ENCODE assay signal across 10 cellular contexts in the genomic region with DNA sequence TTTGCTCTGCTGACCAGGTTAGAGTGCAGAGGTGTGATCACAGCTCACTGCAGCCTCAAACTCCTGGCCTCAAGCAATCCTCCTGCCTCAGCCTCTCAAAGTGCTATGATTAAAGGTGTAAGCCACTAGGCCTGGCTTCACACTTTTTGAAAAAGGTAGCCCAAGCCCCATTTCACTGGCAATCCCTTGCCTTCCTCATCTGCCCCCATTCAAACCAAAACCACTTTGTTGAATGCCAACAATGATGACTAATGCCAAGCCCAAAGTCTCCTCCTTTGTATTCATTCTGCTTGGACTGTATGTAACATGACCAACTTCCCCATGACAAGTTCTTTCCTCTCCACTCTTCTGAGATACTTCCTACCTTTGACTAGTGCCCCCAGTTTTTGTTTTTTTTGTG. TPM values are rescaled to one million over a fixed set of nuclear protein-coding genes. Genes with fewer than 3 reads are reported as not detected.
DNase-seq lines count a peak whose midpoint lies in the region; ATAC-seq, FAIRE-seq and TF ChIP-seq lines count a peak whose summit lies in the region.
"Had no signal": no experiment of that assay in that cellular context is flagged by ENCODE, and none has a peak within 500 bp of the region (broad histone marks: within the 10 kb centered on the region; RNA-seq: fewer than 3 reads in every experiment).

No MANE protein-coding gene starts in this region.

- FAIRE-seq in D721Med (lab: Jason Lieb, UNC), result no peak

- H3K9me3 Mint-ChIP-seq in MCF 10A (ENCODE audit: unreplicated experiment), result peaks cover 20% of the 10 kb centered on the region
- peaks cover 7 to 22% (median 19%) of the 10 kb centered on the region in 3 donors for H3K9me3 Mint-ChIP-seq in T-cell
- H3K9me3 Mint-ChIP-seq in immature natural killer cell, result peaks cover 4 to 28% (median 15%) of the 10 kb centered on the region in 6 donors

- peaks cover 0 to 4% of the 10 kb centered on the region in 2 donors for H3K4me1 ChIP-seq in breast epithelium
- peaks cover 3 to 9% of the 10 kb centered on the region in 2 donors for H3K4me1 ChIP-seq in esophagus (ENCODE audit: control insufficient read depth in 2 of 2, insufficient read depth in 2 of 2, low read length in 1 of 2)

- no peak overlapping the region for H3K4me3 ChIP-seq in breast epithelium
- no peak overlapping the region for H3K4me3 ChIP-seq in esophagus (ENCODE audit: low read depth in 1 of 2, low read length in 2 of 2)

- BruUV-seq in MCF 10A (replicated peaks; lab: Mats Ljungman, UMichigan), result no TSS peak

- H3K36me3 ChIP-seq in breast epithelium (no peaks in the 10 kb centered on the region), esophagus (ENCODE audit: control insufficient read depth in 2 of 2, insufficient read depth in 2 of 2, low read length in 1 of 2) (no peaks in the 10 kb centered on the region)

- H3K27me3 ChIP-seq in breast epithelium (no peaks in the 10 kb centered on the region), esophagus (ENCODE audit: control insufficient read depth in 1 of 2, insufficient read depth in 2 of 2, low read length in 2 of 2) (no peaks in the 10 kb centered on the region)

- H3K27ac Mint-ChIP-seq in MCF 10A (ENCODE audit: low read depth, unreplicated experiment) (no peak overlapping the region), T-cell (peak overlapping the region; percentile 2 to 29), immature natural killer cell (peak overlapping the region in 3 of 6 donors; percentile 3 to 17 (median 12))

- peaks cover 31% of the 10 kb centered on the region for H3K4me1 Mint-ChIP-seq in MCF 10A (ENCODE audit: insufficient read depth, unreplicated experiment)
- H3K4me1 Mint-ChIP-seq in T-cell, result peaks cover 64 to 74% (median 72%) of the 10 kb centered on the region in 3 donors
- peaks cover 74 to 82% of the 10 kb centered on the region in 2 donors for H3K4me1 Mint-ChIP-seq in immature natural killer cell

- POLR2A ChIA-PET in MCF 10A (lab: Yijun Ruan, JAX), result interaction anchor here (0.6 kb wide), 1 partner anchor 92 kb away, joined by 4 read pairs; no protein-coding TSS in a partner anchor
- POLR2A ChIA-PET in T-cell (lab: Charles Lee), result interaction anchor here in 1 of 2 donors (0.5 kb wide), 1 partner anchor 31 kb away, joined by 4 read pairs; no protein-coding TSS in a partner anchor

- H3K9me3 ChIP-seq in breast epithelium, result peaks cover 0 to 25% of the 10 kb centered on the region in 2 donors
- no peaks in the 10 kb centered on the region for H3K9me3 ChIP-seq in esophagus (ENCODE audit: control insufficient read depth in 2 of 2, insufficient read depth in 1 of 2, low read depth in 1 of 2, low read length in 1 of 2)

- CTCF ChIA-PET in MCF 10A (lab: Yijun Ruan, JAX) (interaction anchor here (0.6 to 1.3 kb wide), 3 partner anchors 22 to 53 kb away, joined by 3 to 6 read pairs (median 4); no protein-coding TSS in a partner anchor), T-cell (lab: Charles Lee) (interaction anchor here in 1 of 2 donors (1.9 kb wide), 1 partner anchor 46 kb away, joined by 4 read pairs; no protein-coding TSS in a partner anchor)

- DNase-seq in MCF 10A (ENCODE audit: unreplicated experiment) (peak; percentile 55), breast epithelium (ENCODE audit: low spot score in 2 of 2) (no peak), T-cell (no peak), immature natural killer cell (no peak), D721Med (ENCODE audit: insufficient read length, low spot score) (no peak), GM19240 (ENCODE audit: insufficient read length, low spot score) (no peak)
- peak; percentile 45 for DNase-seq in stimulated activated naive CD8-positive, alpha-beta T cell treated with anti-CD3 and anti-CD28 coated beads, Interleukin-15, Interleukin-2, amounts not matched to agents 100 U/mL and 50 U/mL, for 24 hours
- DNase-seq: effector CD8-positive, alpha-beta T cell; NCI-H1417 had no signal

- TF ChIP-seq CTCF in MCF 10A (IDR thresholded peaks at IDR 0.05; ENCODE audit: unreplicated experiment), result no peak
- no peak for TF ChIP-seq CTCF in breast epithelium (IDR thresholded peaks at IDR 0.05)
- no peak for TF ChIP-seq CTCF in D721Med (IDR thresholded peaks at IDR 0.05; ENCODE audit: insufficient read depth, missing control alignments)

- intact Hi-C loops in MCF 10A (cut with micrococcal nuclease) (no loop called here), breast epithelium (cut with DNase I; ENCODE audit: low total_unique reads) (no loop called here)

- peak in 1 of 4 experiments; percentile 40 for ATAC-seq in T-cell (replicated peaks in 1 of 4)
- peak; percentile 99 for ATAC-seq in stimulated activated naive CD8-positive, alpha-beta T cell treated with anti-CD3 and anti-CD28 coated beads, Interleukin-15, Interleukin-2, amounts not matched to agents 100 U/mL and 50 U/mL, for 24 hours

- H3K27me3 Mint-ChIP-seq in MCF 10A (ENCODE audit: insufficient read depth, unreplicated experiment) (no peaks in the 10 kb centered on the region), T-cell (no peaks in the 10 kb centered on the region), immature natural killer cell (ENCODE audit: low read depth in 3 of 3) (peaks cover 0 to 5% (median 0%) of the 10 kb centered on the region in 3 donors)

- H3K4me3 Mint-ChIP-seq in MCF 10A (ENCODE audit: unreplicated experiment), result no peak overlapping the region
- H3K4me3 Mint-ChIP-seq in T-cell, result peak overlapping the region in 1 of 3 donors; percentile 49
- no peak overlapping the region for H3K4me3 Mint-ChIP-seq in immature natural killer cell

- H3K36me3 Mint-ChIP-seq in MCF 10A (ENCODE audit: insufficient read depth, unreplicated experiment), result no peaks in the 10 kb centered on the region
- peaks cover 39% of the 10 kb centered on the region for H3K36me3 Mint-ChIP-seq in T-cell
- H3K36me3 Mint-ChIP-seq in immature natural killer cell, result peaks cover 20% of the 10 kb centered on the region in 3 donors

- no peak for TF ChIP-seq POLR2A in breast epithelium (IDR thresholded peaks at IDR 0.05)

- no peak overlapping the region for H3K27ac ChIP-seq in breast epithelium
- H3K27ac ChIP-seq in esophagus (ENCODE audit: low read depth in 2 of 2, low read length in 1 of 2), result peak overlapping the region; percentile 3 to 42

RNA-seq across cellular contexts. Expression of a gene that starts 33.1 kb away (rescaled TPM):
- 26.2 and 27.9 TPM in 2 replicates for total RNA-seq in MCF 10A (2022)
- 10 to 100 TPM; 24.3 to 43.8 (median 36.4) TPM for total RNA-seq in breast epithelium
- total RNA-seq in T-cell, result 10 to 100 TPM; 49.5 to 91.7 (median 54.3) TPM
- 10 to 100 TPM; 18.8 to 31.9 TPM for polyA plus RNA-seq in esophagus
- 10 to 100 TPM; 13.1 to 40.3 (median 22.3) TPM for polyA plus RNA-seq in immature natural killer cell

Comparison
In these comparisons a context has a peak if more than half of its experiments do, and no peak if none do; other contexts are left out.
1. DNase-seq: peak in MCF 10A (single experiment) and stimulated activated naive CD8-positive, alpha-beta T cell treated with anti-CD3 and anti-CD28 coated beads, Interleukin-15, Interleukin-2, amounts not matched to agents 100 U/mL and 50 U/mL, for 24 hours (single experiment); none in breast epithelium (0 of 2), T-cell (0 of 34), immature natural killer cell (0 of 3), D721Med (single experiment) and GM19240 (single experiment).
2. H3K27ac ChIP-seq: peak in esophagus (2 of 2); none in breast epithelium (0 of 2).